29 cellular contexts compared by ENCODE assay signal in the genomic region with DNA sequence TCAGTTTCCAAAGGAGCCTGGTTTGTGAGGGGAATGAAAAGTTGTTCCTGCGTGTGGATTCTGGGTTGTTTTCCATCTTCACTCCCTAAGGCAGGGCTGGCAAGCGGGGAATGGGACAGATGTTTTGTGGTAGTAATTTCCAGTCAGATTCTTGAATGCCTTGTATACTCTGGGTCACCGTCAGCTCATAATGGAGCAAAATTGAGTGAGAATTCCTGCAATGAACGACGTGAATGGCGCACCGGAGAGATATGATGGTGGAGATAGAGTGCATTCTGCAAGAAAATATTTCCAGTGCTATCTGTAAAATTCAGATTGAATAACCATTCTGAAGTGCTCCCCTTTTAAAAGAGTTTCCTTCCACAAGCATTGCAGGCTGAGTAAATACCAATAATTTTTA.
"Had no signal": no experiment of that assay in that cellular context is flagged by ENCODE, and none has a peak within 500 bp of the region (broad histone marks: within the 10 kb centered on the region; RNA-seq: fewer than 3 reads in every experiment).

No MANE protein-coding gene starts in this region.

- ATAC-seq: activated CD4-positive, alpha-beta T cell treated with anti-CD3 and anti-CD28 coated beads for 36 hours; activated CD4-positive, CD25-positive, alpha-beta regulatory T cell treated with anti-CD3 and anti-CD28 coated beads, Interleukin-2, amount 50 U/mL, for 24 hours; activated CD8-positive, alpha-beta T cell treated with anti-CD3 and anti-CD28 coated beads, Interleukin-2, amount 10 ng/mL, durations not matched to agents 7 days and 5 days had no signal

- H3K9me3 ChIP-seq: ascending aorta, SJSA1, SK-N-SH had no signal

- H3K27me3 ChIP-seq: ascending aorta, SJSA1 had no signal

- H3K36me3 Mint-ChIP-seq: activated naive CD4-positive, alpha-beta T cell treated with anti-CD3 and anti-CD28 coated beads, Interleukin-2, amount 50 U/mL, for 24 hours; activated naive CD8-positive, alpha-beta T cell treated with anti-CD3 and anti-CD28 coated beads, Interleukin-2, amount 10 ng/mL, durations not matched to agents 7 days and 5 days; WTC11 had no signal

- H3K36me3 ChIP-seq: ascending aorta, SJSA1 had no signal

- H3K27me3 Mint-ChIP-seq: activated CD4-positive, alpha-beta T cell treated with anti-CD3 and anti-CD28 coated beads for 36 hours; activated CD4-positive, alpha-beta T cell treated with anti-CD3 and anti-CD28 coated beads, Interleukin-2, amount 10 ng/mL, durations not matched to agents 7 days and 5 days; activated naive CD4-positive, alpha-beta T cell treated with anti-CD3 and anti-CD28 coated beads, Interleukin-2, amount 50 U/mL, for 24 hours; activated naive CD8-positive, alpha-beta T cell treated with anti-CD3 and anti-CD28 coated beads, Interleukin-2, amount 10 ng/mL, durations not matched to agents 7 days and 5 days; activated T-cell treated with anti-CD3 and anti-CD28 coated beads, Interleukin-2, amount 50 U/mL, for 24 hours had no signal

- H3K4me3 Mint-ChIP-seq: activated CD4-positive, alpha-beta T cell treated with anti-CD3 and anti-CD28 coated beads for 36 hours; activated CD4-positive, alpha-beta T cell treated with anti-CD3 and anti-CD28 coated beads, Interleukin-2, amount 10 ng/mL, durations not matched to agents 7 days and 5 days; activated CD8-positive, alpha-beta T cell treated with anti-CD3 and anti-CD28 coated beads, Interleukin-2, amount 10 ng/mL, durations not matched to agents 7 days and 5 days; activated naive CD4-positive, alpha-beta T cell treated with anti-CD3 and anti-CD28 coated beads, Interleukin-2, amount 50 U/mL, for 24 hours; activated naive CD8-positive, alpha-beta T cell treated with anti-CD3 and anti-CD28 coated beads, Interleukin-2, amount 10 ng/mL, durations not matched to agents 7 days and 5 days; activated T-cell treated with anti-CD3 and anti-CD28 coated beads, Interleukin-2, amount 50 U/mL, for 24 hours; T-helper 1 cell treated with Interleukin-12 subunit alpha and Interleukin-12 subunit beta and Interleukin-4 antibody, amounts not matched to agents 30 μg/mL and 1 μg/mL, for 36 hours; T-helper 2 cell treated with Interferon-gamma antibody and Interleukin-4, amounts not matched to agents 5 μg/mL and 100 μg/mL, for 36 hours; WTC11 had no signal

- H3K9me3 Mint-ChIP-seq: activated CD4-positive, alpha-beta T cell treated with anti-CD3 and anti-CD28 coated beads, Interleukin-2, amount 10 ng/mL, durations not matched to agents 7 days and 5 days; activated naive CD4-positive, alpha-beta T cell treated with anti-CD3 and anti-CD28 coated beads, Interleukin-2, amount 50 U/mL, for 24 hours; activated naive CD8-positive, alpha-beta T cell treated with anti-CD3 and anti-CD28 coated beads, Interleukin-2, amount 10 ng/mL, durations not matched to agents 7 days and 5 days; activated T-cell treated with anti-CD3 and anti-CD28 coated beads, Interleukin-2, amount 50 U/mL, for 24 hours; activated T-helper 2 cell treated with anti-CD3 and anti-CD28 coated beads, Interferon-gamma antibody, Interleukin-2, Interleukin-4, amounts not matched to agents 10 μg/mL and 5 μg/mL and 100 μg/mL, durations not matched to agents 14 hours and 24 hours and 36 hours; T-helper 1 cell treated with Interleukin-12 subunit alpha and Interleukin-12 subunit beta and Interleukin-4 antibody, amounts not matched to agents 30 μg/mL and 1 μg/mL, for 36 hours; T-helper 2 cell treated with Interferon-gamma antibody and Interleukin-4, amounts not matched to agents 5 μg/mL and 100 μg/mL, for 36 hours; WTC11 had no signal

- DNase-seq: activated CD4-positive, alpha-beta T cell treated with anti-CD3 and anti-CD28 coated beads for 36 hours; activated CD4-positive, alpha-beta T cell treated with anti-CD3 and anti-CD28 coated beads, Interleukin-2, amount 10 ng/mL, durations not matched to agents 7 days and 5 days; activated CD4-positive, alpha-beta T cell treated with anti-CD3 and anti-CD28 coated beads, Interleukin-2, amount 50 U/mL, for 48 hours; activated CD8-positive, alpha-beta T cell treated with anti-CD3 and anti-CD28 coated beads, Interleukin-2, amount 10 ng/mL, durations not matched to agents 7 days and 5 days; activated gamma-delta T cell; activated naive CD4-positive, alpha-beta T cell treated with Interleukin-2 at 50 U/mL for 16 hours; activated naive CD8-positive, alpha-beta T cell treated with anti-CD3 and anti-CD28 coated beads, Interleukin-2, amount 10 ng/mL, durations not matched to agents 7 days and 5 days; activated T-cell treated with anti-CD3 and anti-CD28 coated beads, Interleukin-2, amount 50 U/mL, for 24 hours; amygdala; Karpas-422; KBM-7; NCI-H1048; NCI-H1105 treated with DMSO at 0.1 percent for 48 hours; NCI-H1436; NCI-H1694; NCI-H1930; NCI-H2081 treated with DMSO at 0.1 percent for 48 hours; NCI-H345; NCI-H524 treated with DMSO at 0.1 percent for 48 hours; SHP77 treated with DMSO at 0.1 percent for 48 hours had no signal

- H3K27ac Mint-ChIP-seq: activated CD4-positive, alpha-beta T cell treated with anti-CD3 and anti-CD28 coated beads for 36 hours; activated CD4-positive, alpha-beta T cell treated with anti-CD3 and anti-CD28 coated beads, Interleukin-2, amount 10 ng/mL, durations not matched to agents 7 days and 5 days; activated CD8-positive, alpha-beta T cell treated with anti-CD3 and anti-CD28 coated beads, Interleukin-2, amount 10 ng/mL, durations not matched to agents 7 days and 5 days; activated naive CD4-positive, alpha-beta T cell treated with anti-CD3 and anti-CD28 coated beads, Interleukin-2, amount 50 U/mL, for 24 hours; activated naive CD8-positive, alpha-beta T cell treated with anti-CD3 and anti-CD28 coated beads, Interleukin-2, amount 10 ng/mL, durations not matched to agents 7 days and 5 days; activated T-cell treated with anti-CD3 and anti-CD28 coated beads, Interleukin-2, amount 50 U/mL, for 24 hours; activated T-helper 2 cell treated with anti-CD3 and anti-CD28 coated beads, Interferon-gamma antibody, Interleukin-2, Interleukin-4, amounts not matched to agents 10 μg/mL and 5 μg/mL and 100 μg/mL, durations not matched to agents 14 hours and 24 hours and 36 hours; T-helper 1 cell treated with Interleukin-12 subunit alpha and Interleukin-12 subunit beta and Interleukin-4 antibody, amounts not matched to agents 30 μg/mL and 1 μg/mL, for 36 hours; T-helper 2 cell treated with Interferon-gamma antibody and Interleukin-4, amounts not matched to agents 5 μg/mL and 100 μg/mL, for 36 hours had no signal

- H3K4me1 ChIP-seq: ascending aorta had no signal

- H3K27ac ChIP-seq: ascending aorta, SJSA1 had no signal

- H3K4me3 ChIP-seq: ascending aorta, SJSA1 had no signal
